In the genomic region with DNA sequence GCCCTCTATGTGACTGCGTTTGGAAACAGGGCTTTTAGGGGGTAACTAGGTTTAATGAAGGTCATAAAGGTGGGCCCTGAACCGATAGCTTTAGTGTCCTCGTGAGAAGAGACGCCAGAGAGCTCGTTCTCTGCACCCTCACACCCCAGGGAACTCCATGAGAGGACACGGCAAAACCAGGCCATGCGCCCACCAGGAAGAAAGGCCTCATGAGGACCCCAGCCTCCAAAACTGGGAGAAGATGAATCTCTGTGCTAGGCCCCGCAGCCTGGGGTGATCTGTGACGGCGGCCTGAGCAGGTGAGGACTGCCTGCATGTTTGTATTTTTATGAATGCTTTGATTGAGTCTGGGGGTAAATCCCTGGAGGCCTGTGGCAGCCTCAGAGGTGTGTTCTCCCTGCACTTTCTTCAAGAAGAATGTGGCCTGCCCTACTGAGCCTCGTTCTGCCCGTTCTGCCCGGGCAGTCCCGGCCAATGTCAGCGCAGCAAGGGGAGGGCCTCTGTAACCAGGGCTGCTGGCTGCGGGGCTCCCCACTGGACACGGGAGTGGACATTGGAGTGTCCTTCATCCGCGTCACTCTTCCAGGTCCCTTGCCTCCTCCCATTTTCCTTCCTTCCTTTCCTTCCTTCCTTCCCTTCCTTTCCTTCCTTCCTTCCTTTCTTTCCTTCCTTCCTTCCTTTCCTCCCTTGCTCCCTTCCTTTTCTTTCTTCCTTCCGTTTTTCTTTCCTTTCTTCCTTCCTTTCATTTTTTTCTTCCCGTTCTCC, we compare ENCODE assay signal across 10 cellular contexts. TPM values are rescaled to one million over a fixed set of nuclear protein-coding genes. Genes with fewer than 3 reads are reported as not detected.
A peak's percentile ranks its signal among the peaks of the same experiment; 100 is the strongest.
DNase-seq lines count a peak whose midpoint lies in the region; ATAC-seq and TF ChIP-seq lines count a peak whose summit lies in the region.
"Had no signal": no experiment of that assay in that cellular context is flagged by ENCODE, and none has a peak within 500 bp of the region (broad histone marks: within the 10 kb centered on the region; RNA-seq: fewer than 3 reads in every experiment).

No MANE protein-coding gene starts in this region.

- DNase-seq in activated CD8-positive, alpha-beta memory T cell treated with anti-CD3 and anti-CD28 coated beads, Interleukin-2, amount 10 ng/mL, durations not matched to agents 7 days and 5 days, result no peak
- DNase-seq in activated CD8-positive, alpha-beta memory T cell treated with anti-CD3 and anti-CD28 coated beads for 24 hours, result no peak
- DNase-seq in activated CD8-positive, alpha-beta T cell treated with anti-CD3 and anti-CD28 coated beads, Interleukin-2, amount 10 ng/mL, durations not matched to agents 7 days and 5 days, result no peak
- peak in 1 of 2 donors; percentile 75 for DNase-seq in left lung
- DNase-seq in thyroid gland, result peak; percentile 94 to 96
- no peak for DNase-seq in Kasumi-1 (lab: John Stamatoyannopoulos, UW)
- DNase-seq: NCI-H1436 treated with DMSO at 0.1 percent for 48 hours, testis had no signal

- no peaks in the 10 kb centered on the region for H3K9me3 Mint-ChIP-seq in activated CD8-positive, alpha-beta memory T cell treated with anti-CD3 and anti-CD28 coated beads, Interleukin-2, amount 10 ng/mL, durations not matched to agents 7 days and 5 days (ENCODE audit: low read depth)
- no peaks in the 10 kb centered on the region for H3K9me3 Mint-ChIP-seq in activated CD8-positive, alpha-beta T cell treated with anti-CD3 and anti-CD28 coated beads, Interleukin-2, amount 10 ng/mL, durations not matched to agents 7 days and 5 days (ENCODE audit: insufficient read depth)

- H3K4me3 ChIP-seq in left lung, result no peak overlapping the region
- no peak overlapping the region for H3K4me3 ChIP-seq in thyroid gland (replicated peaks in 1 of 3)
- no peak overlapping the region for H3K4me3 ChIP-seq in gastroesophageal sphincter
- H3K4me3 ChIP-seq: testis had no signal

- TF ChIP-seq POLR2A in thyroid gland (IDR thresholded peaks at IDR 0.05), result peak in 1 of 2 donors; percentile 74
- TF ChIP-seq POLR2A in gastroesophageal sphincter (IDR thresholded peaks at IDR 0.05), result no peak

- ATAC-seq in activated CD8-positive, alpha-beta memory T cell treated with anti-CD3 and anti-CD28 coated beads, Interleukin-2, amount 10 ng/mL, durations not matched to agents 7 days and 5 days, result no peak
- no peak for ATAC-seq in activated CD8-positive, alpha-beta T cell treated with anti-CD3 and anti-CD28 coated beads, Interleukin-2, amount 10 ng/mL, durations not matched to agents 7 days and 5 days
- ATAC-seq in left lung, result peak; percentile 12
- ATAC-seq in GM21381 (IDR thresholded peaks at IDR 0.05; ENCODE audit: unreplicated experiment), result no peak
- no peak for ATAC-seq in gastroesophageal sphincter

- no peaks in the 10 kb centered on the region for H3K27me3 ChIP-seq in left lung
- H3K27me3 ChIP-seq in thyroid gland, result no peaks in the 10 kb centered on the region
- no peaks in the 10 kb centered on the region for H3K27me3 ChIP-seq in gastroesophageal sphincter
- H3K27me3 ChIP-seq: testis had no signal

- TF ChIP-seq CTCF in left lung (IDR thresholded peaks at IDR 0.05) (no peak), thyroid gland (IDR thresholded peaks at IDR 0.05) (no peak), gastroesophageal sphincter (IDR thresholded peaks at IDR 0.05) (no peak)

- POLR2A ChIA-PET in activated CD8-positive, alpha-beta T cell treated with anti-CD3 and anti-CD28 coated beads, Interleukin-2, amount 10 ng/mL, durations not matched to agents 7 days and 5 days (lab: Charles Lee), result interaction anchor here (0.6 to 6.3 kb wide), 3 partner anchors 11 to 34 kb away, joined by 3 to 38 read pairs (median 6); a partner anchor contains a TSS

- H3K36me3 ChIP-seq in left lung (peaks cover 0 to 9% of the 10 kb centered on the region in 2 donors), thyroid gland (peaks cover 6 to 16% of the 10 kb centered on the region in 2 donors), gastroesophageal sphincter (peaks cover 0 to 49% of the 10 kb centered on the region in 2 donors)

- H3K36me3 Mint-ChIP-seq in activated CD8-positive, alpha-beta memory T cell treated with anti-CD3 and anti-CD28 coated beads, Interleukin-2, amount 10 ng/mL, durations not matched to agents 7 days and 5 days, result no peaks in the 10 kb centered on the region
- H3K36me3 Mint-ChIP-seq in activated CD8-positive, alpha-beta T cell treated with anti-CD3 and anti-CD28 coated beads, Interleukin-2, amount 10 ng/mL, durations not matched to agents 7 days and 5 days (ENCODE audit: low read depth), result no peaks in the 10 kb centered on the region

- no peaks in the 10 kb centered on the region for H3K27me3 Mint-ChIP-seq in activated CD8-positive, alpha-beta memory T cell treated with anti-CD3 and anti-CD28 coated beads, Interleukin-2, amount 10 ng/mL, durations not matched to agents 7 days and 5 days
- no peaks in the 10 kb centered on the region for H3K27me3 Mint-ChIP-seq in activated CD8-positive, alpha-beta T cell treated with anti-CD3 and anti-CD28 coated beads, Interleukin-2, amount 10 ng/mL, durations not matched to agents 7 days and 5 days (ENCODE audit: low read depth)

- CTCF ChIA-PET in activated CD8-positive, alpha-beta memory T cell treated with anti-CD3 and anti-CD28 coated beads, Interleukin-2, amount 10 ng/mL, durations not matched to agents 7 days and 5 days (lab: Charles Lee), result interaction anchor here (0.7 to 5.7 kb wide), 4 partner anchors 27 to 152 kb away, joined by 3 to 50 read pairs (median 10); a partner anchor contains a TSS
- CTCF ChIA-PET in activated CD8-positive, alpha-beta T cell treated with anti-CD3 and anti-CD28 coated beads, Interleukin-2, amount 10 ng/mL, durations not matched to agents 7 days and 5 days (lab: Charles Lee), result interaction anchor here (0.7 to 3.1 kb wide), 5 partner anchors 11 to 58 kb away, joined by 3 to 17 read pairs (median 4); no protein-coding TSS in a partner anchor

- peaks cover 5 to 44% of the 10 kb centered on the region in 2 donors for H3K4me1 ChIP-seq in left lung
- peaks cover 32 to 45% of the 10 kb centered on the region in 2 donors for H3K4me1 ChIP-seq in thyroid gland
- H3K4me1 ChIP-seq in gastroesophageal sphincter, result peaks cover 0 to 14% (median 4%) of the 10 kb centered on the region in 3 donors
- H3K4me1 ChIP-seq: testis had no signal

- WGBS in thyroid gland, 2 donors, result 42 to 59% methylated on average over 18 to 21 of the region's 21 CpGs
- 84 to 85% methylated on average over 4 to 16 of the region's 21 CpGs for WGBS in gastroesophageal sphincter (ENCODE audit: low coverage in 1 of 2), 2 donors

- H3K27ac ChIP-seq in left lung (peak overlapping the region; percentile 75 to 92), thyroid gland (peak overlapping the region; percentile 84 to 96 (median 94)), gastroesophageal sphincter (peak overlapping the region in 1 of 4 donors; percentile 65)

- H3K4me3 Mint-ChIP-seq in activated CD8-positive, alpha-beta memory T cell treated with anti-CD3 and anti-CD28 coated beads, Interleukin-2, amount 10 ng/mL, durations not matched to agents 7 days and 5 days, result no peak overlapping the region
- no peak overlapping the region for H3K4me3 Mint-ChIP-seq in activated CD8-positive, alpha-beta T cell treated with anti-CD3 and anti-CD28 coated beads, Interleukin-2, amount 10 ng/mL, durations not matched to agents 7 days and 5 days

- H3K27ac Mint-ChIP-seq in activated CD8-positive, alpha-beta memory T cell treated with anti-CD3 and anti-CD28 coated beads, Interleukin-2, amount 10 ng/mL, durations not matched to agents 7 days and 5 days, result peak overlapping the region; percentile 98
- H3K27ac Mint-ChIP-seq in activated CD8-positive, alpha-beta T cell treated with anti-CD3 and anti-CD28 coated beads, Interleukin-2, amount 10 ng/mL, durations not matched to agents 7 days and 5 days, result peak overlapping the region; percentile 85

- no peak for TF ChIP-seq EP300 in gastroesophageal sphincter (IDR thresholded peaks at IDR 0.05)

- H3K9me3 ChIP-seq in left lung, result no peaks in the 10 kb centered on the region
- H3K9me3 ChIP-seq in thyroid gland, result no peaks in the 10 kb centered on the region
- no peaks in the 10 kb centered on the region for H3K9me3 ChIP-seq in gastroesophageal sphincter
- H3K9me3 ChIP-seq: testis had no signal

- peaks cover 68% of the 10 kb centered on the region for H3K4me1 Mint-ChIP-seq in activated CD8-positive, alpha-beta memory T cell treated with anti-CD3 and anti-CD28 coated beads, Interleukin-2, amount 10 ng/mL, durations not matched to agents 7 days and 5 days
- H3K4me1 Mint-ChIP-seq in activated CD8-positive, alpha-beta T cell treated with anti-CD3 and anti-CD28 coated beads, Interleukin-2, amount 10 ng/mL, durations not matched to agents 7 days and 5 days (ENCODE audit: low read depth), result peaks cover 46% of the 10 kb centered on the region

- intact Hi-C loops in left lung (cut with DNase I) (no loop called here), thyroid gland (cut with DNase I) (no loop called here)

RNA-seq across cellular contexts. Expression of a gene that starts 6.8 kb away (rescaled TPM):
- total RNA-seq in activated CD8-positive, alpha-beta memory T cell treated with anti-CD3 and anti-CD28 coated beads, Interleukin-2, amount 10 ng/mL, durations not matched to agents 7 days and 5 days, result 1,000 to 10,000 TPM in 1 of 2 experiments, 100 to 1,000 TPM in 1; 597 to 1,208 TPM
- total RNA-seq in activated CD8-positive, alpha-beta T cell treated with anti-CD3 and anti-CD28 coated beads, Interleukin-2, amount 10 ng/mL, durations not matched to agents 7 days and 5 days, result 100 to 1,000 TPM; 438 to 455 TPM
- total RNA-seq in left lung (100 to 1,000 TPM; 212 to 264 TPM), thyroid gland (100 to 1,000 TPM; 107 to 245 (median 187) TPM), gastroesophageal sphincter (10 to 100 TPM; 59.2 to 87.6 (median 67.8) TPM)

RNA-seq across cellular contexts. Expression of a gene that starts 33.6 kb away (rescaled TPM):
- total RNA-seq in activated CD8-positive, alpha-beta memory T cell treated with anti-CD3 and anti-CD28 coated beads, Interleukin-2, amount 10 ng/mL, durations not matched to agents 7 days and 5 days, result 1 to 10 TPM; 4.3 to 8.6 TPM
- total RNA-seq in activated CD8-positive, alpha-beta T cell treated with anti-CD3 and anti-CD28 coated beads, Interleukin-2, amount 10 ng/mL, durations not matched to agents 7 days and 5 days, result 1 to 10 TPM; 1.4 to 1.6 TPM
- total RNA-seq in left lung (10 to 100 TPM; 31.9 to 36.0 TPM), thyroid gland (10 to 100 TPM; 25.1 to 65.3 (median 31.7) TPM), gastroesophageal sphincter (10 to 100 TPM in 3 of 4 donors, 1 to 10 TPM in 1; 7.9 to 19.7 (median 13.7) TPM)

RNA-seq across cellular contexts. Expression of a gene that starts 33.7 kb away (rescaled TPM):
- total RNA-seq in activated CD8-positive, alpha-beta memory T cell treated with anti-CD3 and anti-CD28 coated beads, Interleukin-2, amount 10 ng/mL, durations not matched to agents 7 days and 5 days, result 10 to 100 TPM; 15.4 to 22.1 TPM
- 1 to 10 TPM; 6.9 to 8.2 TPM for total RNA-seq in activated CD8-positive, alpha-beta T cell treated with anti-CD3 and anti-CD28 coated beads, Interleukin-2, amount 10 ng/mL, durations not matched to agents 7 days and 5 days
- total RNA-seq in left lung (10 to 100 TPM; 55.4 to 83.8 TPM), thyroid gland (10 to 100 TPM; 31.8 to 48.5 (median 38.2) TPM), gastroesophageal sphincter (10 to 100 TPM; 16.8 to 39.2 (median 18.2) TPM)

Comparison
In these comparisons a context has a peak if more than half of its experiments do, and no peak if none do; other contexts are left out.
1. DNase-seq: peak in thyroid gland (2 of 2); none in activated CD8-positive, alpha-beta memory T cell treated with anti-CD3 and anti-CD28 coated beads, Interleukin-2, amount 10 ng/mL, durations not matched to agents 7 days and 5 days (single experiment), activated CD8-positive, alpha-beta memory T cell treated with anti-CD3 and anti-CD28 coated beads for 24 hours (single experiment), activated CD8-positive, alpha-beta T cell treated with anti-CD3 and anti-CD28 coated beads, Interleukin-2, amount 10 ng/mL, durations not matched to agents 7 days and 5 days (single experiment) and Kasumi-1 (0 of 2).